ENCODE assay signal across 20 cellular contexts in genomic region chr6:128635219-128635618, GRCh38.
"Had no signal": no experiment of that assay in that cellular context is flagged by ENCODE, and none has a peak within 500 bp of the region (broad histone marks: within the 10 kb centered on the region; RNA-seq: fewer than 3 reads in every experiment).

No MANE protein-coding gene starts in this region.

- H3K27me3 ChIP-seq: MG63, SJCRH30 had no signal

- H3K27ac ChIP-seq: SJCRH30 had no signal

- H3K36me3 ChIP-seq: MG63, SJCRH30 had no signal

- H3K9me3 ChIP-seq: MG63, SJCRH30 had no signal

- DNase-seq: KBM-7, MG63, NCI-H1092, NCI-H1105 treated with DMSO at 0.1 percent for 48 hours, NCI-H1417 treated with DMSO at 0.1 percent for 48 hours, NCI-H146, NCI-H1694 treated with DMSO at 0.1 percent for 48 hours, NCI-H2029, NCI-H2081 treated with DMSO at 0.1 percent for 48 hours, NCI-H2171, NCI-H226, NCI-H446, NCI-H510A, NCI-H524 treated with DMSO at 0.1 percent for 48 hours, NCI-H69, NCI-H774, RPMI8226, SHP77 treated with DMSO at 0.1 percent for 48 hours, SJCRH30 had no signal

- H3K4me3 ChIP-seq: MG63, SJCRH30 had no signal

- H3K4me1 ChIP-seq: SJCRH30 had no signal

- ATAC-seq: SK-N-SH treated with all-trans-retinoic acid at 6 μM for 48 hours had no signal
